Comparison of ENCODE assay signal across 28 cellular contexts in genomic region chr2:9660154-9660553, GRCh38.
"Had no signal": no experiment of that assay in that cellular context is flagged by ENCODE, and none has a peak within 500 bp of the region (broad histone marks: within the 10 kb centered on the region; RNA-seq: fewer than 3 reads in every experiment).

No MANE protein-coding gene starts in this region.

- H3K9me3 Mint-ChIP-seq: activated CD4-positive, alpha-beta memory T cell treated with anti-CD3 and anti-CD28 coated beads, Interleukin-2, amount 10 ng/mL, durations not matched to agents 7 days and 5 days; activated naive CD4-positive, alpha-beta T cell treated with anti-CD3 and anti-CD28 coated beads, Interleukin-2, amount 10 ng/mL, durations not matched to agents 7 days and 5 days; activated naive CD8-positive, alpha-beta T cell treated with anti-CD3 and anti-CD28 coated beads, Interleukin-2, amount 50 U/mL, for 24 hours; central memory CD8-positive, alpha-beta T cell; IgD-negative memory B cell had no signal

- DNase-seq: activated CD4-positive, alpha-beta memory T cell treated with anti-CD3 and anti-CD28 coated beads, Interleukin-2, amount 10 ng/mL, durations not matched to agents 7 days and 5 days; activated CD4-positive, alpha-beta T cell treated with anti-CD3 and anti-CD28 coated beads for 1 hour; activated CD4-positive, alpha-beta T cell treated with anti-CD3 and anti-CD28 coated beads for 48 hours; activated CD4-positive, CD25-positive, alpha-beta regulatory T cell; activated CD8-positive, alpha-beta memory T cell treated with anti-CD3 and anti-CD28 coated beads for 24 hours; activated CD8-positive, alpha-beta memory T cell treated with anti-CD3 and anti-CD28 coated beads, Interleukin-2, amount 10 ng/mL, durations not matched to agents 7 days and 5 days; activated CD8-positive, alpha-beta memory T cell treated with anti-CD3 and anti-CD28 coated beads, Interleukin-2, amount 50 U/mL, for 48 hours; activated effector memory CD4-positive, alpha-beta T cell treated with Interleukin-2 at 50 U/mL for 16 hours; activated naive CD4-positive, alpha-beta T cell treated with anti-CD3 and anti-CD28 coated beads, Interleukin-2, amount 10 ng/mL, durations not matched to agents 7 days and 5 days; activated naive CD8-positive, alpha-beta T cell treated with anti-CD3 and anti-CD28 coated beads, Interleukin-2, amount 50 U/mL, for 24 hours; activated T-cell treated with anti-CD3 and anti-CD28 coated beads, Interleukin-2, amount 50 U/mL, for 48 hours; Karpas-422; KBM-7; NCI-H1048; NCI-H1105 treated with DMSO at 0.1 percent for 48 hours; NCI-H1436 treated with DMSO at 0.1 percent for 48 hours; NCI-H1694 treated with DMSO at 0.1 percent for 48 hours; NCI-H2029; NCI-H345; NCI-H524 treated with DMSO at 0.1 percent for 48 hours; NK-92 treated with Interleukin-12 subunit alpha and Interleukin-12 subunit beta, amount 100 ng/mL, for 24 hours; PC-9; Right ventricle myocardium superior; SW 1271; WERI-Rb-1 had no signal

- H3K4me3 Mint-ChIP-seq: activated CD4-positive, alpha-beta memory T cell treated with anti-CD3 and anti-CD28 coated beads, Interleukin-2, amount 10 ng/mL, durations not matched to agents 7 days and 5 days; activated CD8-positive, alpha-beta memory T cell treated with anti-CD3 and anti-CD28 coated beads, Interleukin-2, amount 10 ng/mL, durations not matched to agents 7 days and 5 days; activated naive CD4-positive, alpha-beta T cell treated with anti-CD3 and anti-CD28 coated beads, Interleukin-2, amount 10 ng/mL, durations not matched to agents 7 days and 5 days; activated naive CD8-positive, alpha-beta T cell; activated naive CD8-positive, alpha-beta T cell treated with anti-CD3 and anti-CD28 coated beads, Interleukin-2, amount 50 U/mL, for 24 hours; central memory CD8-positive, alpha-beta T cell; IgD-negative memory B cell had no signal

- H3K27me3 Mint-ChIP-seq: activated naive CD8-positive, alpha-beta T cell treated with anti-CD3 and anti-CD28 coated beads, Interleukin-2, amount 50 U/mL, for 24 hours; central memory CD8-positive, alpha-beta T cell had no signal

- H3K36me3 Mint-ChIP-seq: activated naive CD4-positive, alpha-beta T cell treated with anti-CD3 and anti-CD28 coated beads, Interleukin-2, amount 10 ng/mL, durations not matched to agents 7 days and 5 days; activated naive CD8-positive, alpha-beta T cell; IgD-negative memory B cell had no signal

- H3K27ac Mint-ChIP-seq: activated CD4-positive, alpha-beta memory T cell treated with anti-CD3 and anti-CD28 coated beads, Interleukin-2, amount 10 ng/mL, durations not matched to agents 7 days and 5 days; activated CD8-positive, alpha-beta memory T cell treated with anti-CD3 and anti-CD28 coated beads, Interleukin-2, amount 10 ng/mL, durations not matched to agents 7 days and 5 days; activated naive CD4-positive, alpha-beta T cell treated with anti-CD3 and anti-CD28 coated beads, Interleukin-2, amount 10 ng/mL, durations not matched to agents 7 days and 5 days; activated naive CD8-positive, alpha-beta T cell; activated naive CD8-positive, alpha-beta T cell treated with anti-CD3 and anti-CD28 coated beads, Interleukin-2, amount 50 U/mL, for 24 hours; IgD-negative memory B cell had no signal
